8 cellular contexts compared by ENCODE assay signal in the genomic region with DNA sequence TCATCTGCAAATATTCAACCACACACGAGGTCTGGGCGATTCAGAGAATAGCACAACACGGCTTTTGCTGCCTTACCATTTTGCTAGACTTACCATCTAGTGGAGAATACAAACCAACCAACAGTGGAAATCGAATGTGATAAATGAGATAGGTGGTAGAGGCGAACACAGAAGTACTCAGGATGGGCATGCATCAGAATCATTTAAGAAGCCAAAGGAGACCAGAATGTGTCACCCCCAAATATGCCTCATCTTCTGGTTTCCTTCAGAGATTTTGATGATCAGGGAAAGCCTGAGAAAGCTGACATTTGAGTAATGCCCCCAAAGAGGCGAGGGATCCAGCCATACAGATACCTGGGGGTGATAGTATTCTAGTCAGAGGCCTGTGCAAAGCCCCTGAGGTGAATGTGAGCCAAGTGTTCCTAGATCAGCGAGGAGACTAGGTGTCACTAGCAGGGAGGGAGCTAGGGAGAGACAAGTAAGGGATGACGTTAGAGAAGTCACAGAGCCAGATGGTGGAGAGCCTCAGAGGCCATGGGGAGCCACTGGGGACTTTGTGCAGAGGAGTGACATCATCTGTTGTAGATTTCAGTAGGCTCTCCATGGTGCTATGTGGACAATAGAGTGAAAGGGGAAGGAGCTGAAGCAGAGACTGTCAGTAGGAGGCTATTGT. TPM values are rescaled to one million over a fixed set of nuclear protein-coding genes. Genes with fewer than 3 reads are reported as not detected.
DNase-seq lines count a peak whose midpoint lies in the region; ATAC-seq, FAIRE-seq and TF ChIP-seq lines count a peak whose summit lies in the region.

No MANE protein-coding gene starts in this region.

- peak overlapping the region; percentile 76 for H3K4me3 Mint-ChIP-seq in activated T-helper 2 cell treated with anti-CD3 and anti-CD28 coated beads, Interferon-gamma antibody, Interleukin-2, Interleukin-4, amounts not matched to agents 10 μg/mL and 5 μg/mL and 100 μg/mL, durations not matched to agents 14 hours and 24 hours and 36 hours (ENCODE audit: low read depth)

- peaks cover 52% of the 10 kb centered on the region for H3K4me1 Mint-ChIP-seq in activated T-helper 2 cell treated with anti-CD3 and anti-CD28 coated beads, Interferon-gamma antibody, Interleukin-2, Interleukin-4, amounts not matched to agents 10 μg/mL and 5 μg/mL and 100 μg/mL, durations not matched to agents 14 hours and 24 hours and 36 hours (ENCODE audit: low read depth)

- ATAC-seq in HG03442 (IDR thresholded peaks at IDR 0.05; ENCODE audit: unreplicated experiment) (peak; percentile 37), GM21528 (IDR thresholded peaks at IDR 0.05; ENCODE audit: low FRiP score, unreplicated experiment) (no peak), HG02852 (IDR thresholded peaks at IDR 0.05; ENCODE audit: unreplicated experiment) (no peak), GM18502 (IDR thresholded peaks at IDR 0.05; ENCODE audit: poor library complexity, unreplicated experiment) (no peak)

- H3K27ac Mint-ChIP-seq in activated T-helper 2 cell treated with anti-CD3 and anti-CD28 coated beads, Interferon-gamma antibody, Interleukin-2, Interleukin-4, amounts not matched to agents 10 μg/mL and 5 μg/mL and 100 μg/mL, durations not matched to agents 14 hours and 24 hours and 36 hours, result peak overlapping the region; percentile 92

- intact Hi-C loops in activated T-helper 2 cell treated with anti-CD3 and anti-CD28 coated beads, Interferon-gamma antibody, Interleukin-2, Interleukin-4, amounts not matched to agents 10 μg/mL and 5 μg/mL and 100 μg/mL, durations not matched to agents 14 hours and 24 hours and 36 hours (cut with micrococcal nuclease), result loop anchor here (1.0 to 10.0 kb wide), 6 partner anchors 9 to 1150 kb away; a partner anchor contains a TSS

- no peaks in the 10 kb centered on the region for H3K27me3 Mint-ChIP-seq in activated T-helper 2 cell treated with anti-CD3 and anti-CD28 coated beads, Interferon-gamma antibody, Interleukin-2, Interleukin-4, amounts not matched to agents 10 μg/mL and 5 μg/mL and 100 μg/mL, durations not matched to agents 14 hours and 24 hours and 36 hours (ENCODE audit: low read depth)

- H3K36me3 ChIP-seq in muscle layer of duodenum (ENCODE audit: control insufficient read depth in 1 of 2, insufficient read depth in 2 of 2, low read length in 2 of 2), result no peaks in the 10 kb centered on the region

- peak overlapping the region; percentile 79 for H3K27ac ChIP-seq in muscle layer of duodenum (ENCODE audit: low read length)

- H3K36me3 Mint-ChIP-seq in activated T-helper 2 cell treated with anti-CD3 and anti-CD28 coated beads, Interferon-gamma antibody, Interleukin-2, Interleukin-4, amounts not matched to agents 10 μg/mL and 5 μg/mL and 100 μg/mL, durations not matched to agents 14 hours and 24 hours and 36 hours (ENCODE audit: low read depth), result peaks cover 20% of the 10 kb centered on the region

- H3K4me1 ChIP-seq in muscle layer of duodenum (ENCODE audit: control insufficient read depth in 1 of 2, insufficient read depth in 2 of 2, low read length in 2 of 2), result no peaks in the 10 kb centered on the region

- FAIRE-seq in GM19239 (lab: Jason Lieb, UNC), result no peak

- no peaks in the 10 kb centered on the region for H3K9me3 ChIP-seq in muscle layer of duodenum (ENCODE audit: control insufficient read depth in 1 of 2, low read length in 2 of 2)

- TF ChIP-seq CTCF in GM12864 (IDR thresholded peaks at IDR 0.05; ENCODE audit: low read depth, low read length, missing control alignments), result no peak

- peak overlapping the region; percentile 57 for H3K4me3 ChIP-seq in GM12864 (ENCODE audit: low read depth, low read length)
- H3K4me3 ChIP-seq in muscle layer of duodenum (ENCODE audit: low read depth in 1 of 2, low read length in 2 of 2), result no peak overlapping the region

- no peaks in the 10 kb centered on the region for H3K27me3 ChIP-seq in muscle layer of duodenum (ENCODE audit: low read depth, low read length)

- DNase-seq in GM12864 (ENCODE audit: low read depth), result no peak
- no peak for DNase-seq in activated T-helper 2 cell treated with anti-CD3 and anti-CD28 coated beads, Interferon-gamma antibody, Interleukin-2, Interleukin-4, amounts not matched to agents 10 μg/mL and 5 μg/mL and 100 μg/mL, durations not matched to agents 14 hours and 24 hours and 36 hours (ENCODE audit: low spot score)
- no peak for DNase-seq in GM19239 (ENCODE audit: insufficient read length, low spot score)

- no peaks in the 10 kb centered on the region for H3K9me3 Mint-ChIP-seq in activated T-helper 2 cell treated with anti-CD3 and anti-CD28 coated beads, Interferon-gamma antibody, Interleukin-2, Interleukin-4, amounts not matched to agents 10 μg/mL and 5 μg/mL and 100 μg/mL, durations not matched to agents 14 hours and 24 hours and 36 hours

RNA-seq across cellular contexts. Expression of a gene that starts 1.7 kb away (rescaled TPM):
- total RNA-seq in activated T-helper 2 cell treated with anti-CD3 and anti-CD28 coated beads, Interferon-gamma antibody, Interleukin-2, Interleukin-4, amounts not matched to agents 10 μg/mL and 5 μg/mL and 100 μg/mL, durations not matched to agents 14 hours and 24 hours and 36 hours, result 31.4 and 32.5 TPM in 2 replicates
